ENCODE assay signal across 8 cellular contexts in the genomic region with DNA sequence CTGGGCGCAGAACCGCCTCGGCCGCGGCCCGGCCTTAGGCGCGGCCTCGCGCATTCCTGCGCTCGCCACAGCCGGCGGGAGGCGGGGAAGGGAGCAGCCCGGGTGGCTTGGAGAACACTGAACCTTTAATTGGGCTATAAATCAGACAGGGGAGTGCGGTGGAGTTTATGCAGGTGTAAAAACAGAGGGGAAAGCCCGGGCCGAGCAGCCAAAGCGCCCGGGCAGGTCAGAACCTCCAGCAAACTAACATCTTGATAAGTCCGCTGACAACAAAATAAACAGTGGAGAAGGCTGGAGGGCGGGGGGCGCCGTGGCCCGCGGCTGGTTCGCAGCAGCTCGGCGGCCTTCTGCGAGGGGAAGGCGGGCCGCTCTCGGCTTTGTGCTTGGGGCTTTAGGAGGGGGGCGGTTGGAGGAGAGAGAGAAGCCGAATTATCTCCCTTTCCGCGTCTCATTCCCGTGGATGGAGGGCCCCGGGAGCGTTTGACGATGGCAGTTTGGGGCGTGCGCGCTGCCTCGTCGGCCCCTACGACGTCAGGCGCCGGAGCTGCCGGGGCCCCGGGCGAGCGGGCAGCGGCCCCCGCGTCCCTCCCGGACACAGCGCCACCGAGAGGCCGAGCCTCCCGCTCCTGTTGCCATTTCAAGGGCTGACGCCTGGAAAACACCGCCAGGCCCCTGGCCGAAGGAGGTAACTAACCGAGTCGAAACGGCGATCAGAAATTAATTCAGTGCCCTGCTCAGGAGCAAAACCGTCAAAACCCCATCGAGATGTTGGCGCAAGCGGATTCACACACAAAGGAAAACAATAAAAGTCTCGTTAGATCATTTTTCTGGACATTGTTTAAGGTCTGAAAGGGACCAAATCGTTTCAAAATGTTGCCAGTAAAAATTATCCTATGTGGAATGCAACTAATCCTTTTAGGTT. TPM values are rescaled to one million over a fixed set of nuclear protein-coding genes. Genes with fewer than 3 reads are reported as not detected.
DNase-seq lines count a peak whose midpoint lies in the region; ATAC-seq and TF ChIP-seq lines count a peak whose summit lies in the region.

No MANE protein-coding gene starts in this region.

- peak overlapping the region; percentile 79 for H3K27ac ChIP-seq in brain microvascular endothelial cell
- H3K27ac ChIP-seq in aorta (ENCODE audit: low read depth in 1 of 2, low read length in 2 of 2), result no peak overlapping the region
- H3K27ac ChIP-seq in caudate nucleus (ENCODE audit: low read depth, low read length), result no peak overlapping the region

- intact Hi-C loops in aorta (cut with DNase I), result no loop called here

- H3K36me3 ChIP-seq in brain microvascular endothelial cell (replicated peaks), result no peaks in the 10 kb centered on the region
- no peaks in the 10 kb centered on the region for H3K36me3 ChIP-seq in aorta (ENCODE audit: control insufficient read depth in 1 of 2, insufficient read depth in 2 of 2, low read length in 1 of 2)

- in situ Hi-C loops in brain microvascular endothelial cell (cut with HindIII; ENCODE audit: low pct_ligation_motif_present, low sequenced_read_pairs), result loop anchor here (25.0 kb wide), 1 partner anchor 125 kb away; no protein-coding TSS in a partner anchor
- in situ Hi-C loops in KBM-7 (cut with MboI; ENCODE audit: low pct_unique_long_range_greater_than_20kb, low sequenced_read_pairs), result no loop called here

- TF ChIP-seq POLR2A in NB4 (IDR thresholded peaks at IDR 0.05; ENCODE audit: extremely low read depth, insufficient read length), result no peak

- ATAC-seq in aorta (ENCODE audit: low FRiP score) (peak; percentile 89), HG03196 (IDR thresholded peaks at IDR 0.05; ENCODE audit: unreplicated experiment) (no peak)

- TF ChIP-seq CTCF in NB4 (IDR thresholded peaks at IDR 0.05; ENCODE audit: low read depth, low read length) (peak; percentile 45), brain microvascular endothelial cell (IDR thresholded peaks at IDR 0.05; ENCODE audit: low read depth, low read length, missing control alignments) (peak; percentile 65)

- WGBS in aorta, 2 donors, result 2 to 3% methylated on average over 73 to 76 of the region's 76 CpGs

- peak overlapping the region; percentile 39 for H3K4me3 ChIP-seq in NB4 (ENCODE audit: low read depth, low read length)
- H3K4me3 ChIP-seq in brain microvascular endothelial cell (ENCODE audit: low read depth, low read length), result peak overlapping the region; percentile 46
- H3K4me3 ChIP-seq in aorta (ENCODE audit: low read length in 2 of 2), result peak overlapping the region; percentile 8 to 16

- H3K27me3 ChIP-seq in brain microvascular endothelial cell (replicated peaks) (no peaks in the 10 kb centered on the region), aorta (ENCODE audit: control insufficient read depth in 1 of 2, insufficient read depth in 2 of 2, low read length in 1 of 2) (no peaks in the 10 kb centered on the region)

- H3K4me1 ChIP-seq in aorta (ENCODE audit: control insufficient read depth in 1 of 2, insufficient read depth in 2 of 2, low read length in 2 of 2), result no peaks in the 10 kb centered on the region

- peak; percentile 60 for DNase-seq in DMS114 treated with DMSO at 0.1 percent for 48 hours (lab: John Stamatoyannopoulos, UW; ENCODE audit: unreplicated experiment)
- DNase-seq in NB4 (ENCODE audit: low read depth), result peak; percentile 65
- peak; percentile 53 for DNase-seq in brain microvascular endothelial cell
- peak; percentile 99 for DNase-seq in left kidney (ENCODE audit: low read depth, low spot score)
- DNase-seq in aorta, result peak; percentile 74 to 89
- no peak for DNase-seq in KBM-7
- DNase-seq in caudate nucleus (lab: John Stamatoyannopoulos, UW), result no peak

- peaks cover 2% of the 10 kb centered on the region for H3K9me3 ChIP-seq in aorta (ENCODE audit: control insufficient read depth, low read length)

RNA-seq across cellular contexts. Expression of gene FOXD1, which starts 11.2 kb away (rescaled TPM):
- 10 to 100 TPM in 1 of 2 donors, 1 to 10 TPM in 1; 9.9 to 15.2 TPM for total RNA-seq in aorta
- polyA plus RNA-seq in aorta, result 1 to 10 TPM in 1 of 2 donors, under 1 TPM in 1; 0.25 to 6.7 TPM

Comparison
In these comparisons a context has a peak if more than half of its experiments do, and no peak if none do; other contexts are left out.
1. DNase-seq: peak in DMS114 treated with DMSO at 0.1 percent for 48 hours (single experiment), NB4 (single experiment), brain microvascular endothelial cell (single experiment), left kidney (single experiment) and aorta (2 of 2); none in KBM-7 (single experiment) and caudate nucleus (0 of 61).
2. Peak in every context shown above with its lines, with median percentiles within 50 percentile points of each other: H3K4me3 ChIP-seq.